Comparison of ENCODE assay signal across 29 cellular contexts in the genomic region with DNA sequence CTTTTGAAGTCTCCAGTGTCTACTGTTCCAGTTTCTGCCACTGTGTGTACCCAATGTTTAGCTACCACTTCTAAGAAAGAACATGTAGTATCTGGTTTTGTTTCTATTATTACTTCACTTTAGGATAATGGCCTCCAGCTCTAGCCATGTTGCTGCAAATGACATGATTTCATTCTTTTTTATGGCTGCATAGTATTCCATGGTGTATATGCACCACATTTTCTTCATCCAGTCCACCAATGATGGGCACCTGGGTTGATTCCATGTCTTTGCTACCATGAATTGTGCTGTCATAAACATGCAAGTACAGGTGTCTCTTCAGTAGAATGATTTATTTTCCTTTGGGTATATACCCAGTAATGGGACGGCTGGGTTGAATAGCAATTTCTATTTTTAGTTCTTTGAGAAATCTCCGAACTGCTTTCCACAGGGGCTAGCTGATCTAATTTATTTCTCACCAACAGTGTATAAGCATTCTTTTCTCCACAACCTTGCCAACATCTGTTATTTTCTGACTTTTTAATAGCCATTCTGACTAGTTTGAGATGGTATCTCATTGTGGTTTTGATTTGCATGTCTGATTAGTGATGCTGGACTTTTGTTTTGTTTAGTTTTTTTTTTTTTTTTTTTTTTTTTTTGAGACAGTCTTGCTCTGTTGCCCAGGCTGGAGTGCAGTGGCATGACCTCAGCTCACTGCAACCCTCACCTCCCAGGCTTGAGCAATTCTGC.
DNase-seq lines count a peak whose midpoint lies in the region; TF ChIP-seq lines count a peak whose summit lies in the region.
"Had no signal": no experiment of that assay in that cellular context is flagged by ENCODE, and none has a peak within 500 bp of the region (broad histone marks: within the 10 kb centered on the region; RNA-seq: fewer than 3 reads in every experiment).

No MANE protein-coding gene starts in this region.

- no peaks in the 10 kb centered on the region for H3K4me1 ChIP-seq in mammary epithelial cell (ENCODE audit: insufficient read depth, low read length)
- no peaks in the 10 kb centered on the region for H3K4me1 ChIP-seq in breast epithelium
- peaks cover 11 to 44% of the 10 kb centered on the region in 2 donors for H3K4me1 ChIP-seq in ascending aorta

- no peaks in the 10 kb centered on the region for H3K9me3 ChIP-seq in mammary epithelial cell (replicated peaks; ENCODE audit: insufficient read depth, low read length)
- H3K9me3 ChIP-seq in breast epithelium = peaks cover 0 to 5% of the 10 kb centered on the region in 2 donors
- H3K9me3 ChIP-seq in ascending aorta = no peaks in the 10 kb centered on the region
- H3K9me3 ChIP-seq: sigmoid colon, suprapubic skin had no signal

- in situ Hi-C loops in mammary epithelial cell (cut with MboI; ENCODE audit: low sequenced_read_pairs in 2 of 2) = no loop called here

- TF ChIP-seq CTCF in mammary epithelial cell (conservative IDR thresholded peaks at IDR 0.05 in 1 of 2, IDR thresholded peaks at IDR 0.05 in 1 of 2; ENCODE audit: extremely low read depth in 1 of 2, insufficient read depth in 1 of 2, low read depth in 1 of 2, low read length in 2 of 2) = no peak
- TF ChIP-seq CTCF in breast epithelium (IDR thresholded peaks at IDR 0.05) = no peak
- TF ChIP-seq CTCF in ascending aorta (IDR thresholded peaks at IDR 0.05) = no peak

- H3K27me3 ChIP-seq in mammary epithelial cell (ENCODE audit: insufficient read depth, low read length) (no peaks in the 10 kb centered on the region), breast epithelium (no peaks in the 10 kb centered on the region), ascending aorta (no peaks in the 10 kb centered on the region)
- H3K27me3 ChIP-seq: sigmoid colon, suprapubic skin had no signal

- H3K79me2 ChIP-seq in mammary epithelial cell (ENCODE audit: insufficient read depth, low read length) = no peaks in the 10 kb centered on the region

- no peak overlapping the region for H2AFZ ChIP-seq in mammary epithelial cell (ENCODE audit: low read depth, low read length)

- H4K20me1 ChIP-seq in mammary epithelial cell (ENCODE audit: insufficient read depth, low read length) = no peaks in the 10 kb centered on the region

- TF ChIP-seq POLR2A in breast epithelium (IDR thresholded peaks at IDR 0.05) = no peak

- CTCF ChIA-PET in mammary epithelial cell (lab: Charles Lee; ENCODE audit: low non-redundant PET) = no interaction called here

- H3K4me2 ChIP-seq in mammary epithelial cell (ENCODE audit: insufficient read depth, low read depth, low read length) = no peak overlapping the region

- WGBS in mammary epithelial cell (ENCODE audit: low coverage, missing lambda C conversion rate) = 97% methylated on average over 2 of the region's 2 CpGs

- TSS peak; percentile 3 for BruUV-seq in mammary epithelial cell (replicated peaks; lab: Mats Ljungman, UMichigan)

- H3K27ac ChIP-seq in mammary epithelial cell (ENCODE audit: insufficient read depth, low read depth, low read length) = no peak overlapping the region
- H3K27ac ChIP-seq in breast epithelium = no peak overlapping the region
- peak overlapping the region; percentile 80 to 97 for H3K27ac ChIP-seq in ascending aorta
- H3K27ac ChIP-seq: RWPE1, SK-N-MC, suprapubic skin had no signal

- dilution Hi-C loops in mammary epithelial cell (cut with HindIII; ENCODE audit: low sequenced_read_pairs) = no loop called here

- H3K9ac ChIP-seq in mammary epithelial cell (ENCODE audit: insufficient read depth, low read length) = no peak overlapping the region

- DNase-seq in mammary epithelial cell = no peak
- DNase-seq in breast epithelium (ENCODE audit: low spot score in 2 of 2) = no peak
- no peak for DNase-seq in ascending aorta (ENCODE audit: low spot score in 2 of 2)
- DNase-seq in kidney glomerular epithelial cell (lab: John Stamatoyannopoulos, UW) = peak; percentile 22
- DNase-seq in SIG-M5 (lab: John Stamatoyannopoulos, UW) = no peak
- no peak for DNase-seq in stimulated activated CD4-positive, alpha-beta T cell treated with anti-CD3 and anti-CD28 coated beads, Interleukin-12 subunit alpha, Interleukin-12 subunit beta, amount 100 ng/mL, for 4 hours
- no peak for DNase-seq in T-helper 9 cell
- DNase-seq in hippocampal formation (lab: John Stamatoyannopoulos, UW) = no peak
- DNase-seq: 8988T; activated CD4-positive, alpha-beta T cell treated with anti-CD3 and anti-CD28 coated beads for 48 hours; activated naive CD4-positive, alpha-beta T cell; activated T-cell treated with anti-CD3 and anti-CD28 coated beads, Interleukin-2, amount 50 U/mL, for 24 hours; CD8-positive, alpha-beta T cell; effector CD8-positive, alpha-beta T cell; erythroblast; GF-D8; Kasumi-1; left cardiac atrium; MV-4-11; NCI-H1436 treated with DMSO at 0.1 percent for 48 hours; NCI-H2107; NCI-H82; posterior cingulate gyrus; sigmoid colon; stimulated activated naive CD4-positive, alpha-beta T cell; T-helper 17 cell had no signal

- intact Hi-C loops in mammary epithelial cell (cut with micrococcal nuclease) = no loop called here
- intact Hi-C loops in breast epithelium (cut with DNase I; ENCODE audit: low total_unique reads) = no loop called here
- intact Hi-C loops in ascending aorta (cut with DNase I) = no loop called here

- H3K36me3 ChIP-seq in mammary epithelial cell (ENCODE audit: insufficient read depth, low read length) (peaks cover 6% of the 10 kb centered on the region), breast epithelium (no peaks in the 10 kb centered on the region), ascending aorta (peaks cover 0 to 17% of the 10 kb centered on the region in 2 donors)
- H3K36me3 ChIP-seq: sigmoid colon had no signal

- no peak overlapping the region for H3K4me3 ChIP-seq in mammary epithelial cell (replicated peaks in 1 of 3; ENCODE audit: insufficient read depth in 1 of 3, low read depth in 2 of 3, low read length in 3 of 3)
- no peak overlapping the region for H3K4me3 ChIP-seq in breast epithelium
- H3K4me3 ChIP-seq in ascending aorta = no peak overlapping the region
- H3K4me3 ChIP-seq: sigmoid colon, SK-N-MC, suprapubic skin had no signal

Comparison
In these comparisons a context has a peak if more than half of its experiments do, and no peak if none do; other contexts are left out.
1. H3K27ac ChIP-seq: peak in ascending aorta (2 of 2); none in mammary epithelial cell (single experiment) and breast epithelium (0 of 2).